ENCODE assay signal across 32 cellular contexts in genomic region chr11:111220716-111221115, GRCh38. TPM values are rescaled to one million over a fixed set of nuclear protein-coding genes. Genes with fewer than 3 reads are reported as not detected.
"Had no signal": no experiment of that assay in that cellular context is flagged by ENCODE, and none has a peak within 500 bp of the region (broad histone marks: within the 10 kb centered on the region; RNA-seq: fewer than 3 reads in every experiment).

No MANE protein-coding gene starts in this region.

- H3K36me3 ChIP-seq: brain microvascular endothelial cell, SJCRH30, WERI-Rb-1 had no signal

- H3K27ac ChIP-seq: brain microvascular endothelial cell, SJCRH30, SK-N-MC, WERI-Rb-1 had no signal

- H3K36me3 Mint-ChIP-seq: activated CD4-positive, alpha-beta memory T cell treated with anti-CD3 and anti-CD28 coated beads for 36 hours; activated CD8-positive, alpha-beta memory T cell treated with anti-CD3 and anti-CD28 coated beads, Interleukin-2, amount 10 ng/mL, durations not matched to agents 7 days and 5 days; activated naive CD4-positive, alpha-beta T cell treated with anti-CD3 and anti-CD28 coated beads, Interleukin-2, amount 10 ng/mL, durations not matched to agents 7 days and 5 days; activated naive CD8-positive, alpha-beta T cell had no signal

- H3K27ac Mint-ChIP-seq: activated CD4-positive, alpha-beta memory T cell treated with anti-CD3 and anti-CD28 coated beads for 36 hours; activated CD8-positive, alpha-beta memory T cell treated with anti-CD3 and anti-CD28 coated beads, Interleukin-2, amount 10 ng/mL, durations not matched to agents 7 days and 5 days; activated naive CD4-positive, alpha-beta T cell treated with anti-CD3 and anti-CD28 coated beads, Interleukin-2, amount 10 ng/mL, durations not matched to agents 7 days and 5 days; activated naive CD8-positive, alpha-beta T cell; activated naive CD8-positive, alpha-beta T cell treated with anti-CD3 and anti-CD28 coated beads, Interleukin-2, amount 50 U/mL, for 24 hours had no signal

- H3K9me3 ChIP-seq: SJCRH30 had no signal

- H3K9me3 Mint-ChIP-seq: activated naive CD4-positive, alpha-beta T cell treated with anti-CD3 and anti-CD28 coated beads, Interleukin-2, amount 10 ng/mL, durations not matched to agents 7 days and 5 days; activated naive CD8-positive, alpha-beta T cell treated with anti-CD3 and anti-CD28 coated beads, Interleukin-2, amount 50 U/mL, for 24 hours had no signal

- H3K4me3 ChIP-seq: SJCRH30, SK-N-MC had no signal

- H3K4me1 ChIP-seq: SJCRH30 had no signal

- H3K4me3 Mint-ChIP-seq: activated CD4-positive, alpha-beta memory T cell treated with anti-CD3 and anti-CD28 coated beads for 36 hours; activated CD8-positive, alpha-beta memory T cell treated with anti-CD3 and anti-CD28 coated beads, Interleukin-2, amount 10 ng/mL, durations not matched to agents 7 days and 5 days; activated naive CD4-positive, alpha-beta T cell treated with anti-CD3 and anti-CD28 coated beads, Interleukin-2, amount 10 ng/mL, durations not matched to agents 7 days and 5 days; activated naive CD8-positive, alpha-beta T cell; activated naive CD8-positive, alpha-beta T cell treated with anti-CD3 and anti-CD28 coated beads, Interleukin-2, amount 50 U/mL, for 24 hours had no signal

- DNase-seq: activated CD4-positive, alpha-beta memory T cell treated with anti-CD3 and anti-CD28 coated beads for 36 hours; activated CD4-positive, alpha-beta T cell treated with anti-CD3 and anti-CD28 coated beads, Interleukin-2, amount 50 U/mL, for 1 hour; activated CD4-positive, CD25-positive, alpha-beta regulatory T cell; activated CD8-positive, alpha-beta memory T cell treated with anti-CD3 and anti-CD28 coated beads for 24 hours; activated CD8-positive, alpha-beta memory T cell treated with anti-CD3 and anti-CD28 coated beads, Interleukin-2, amount 10 ng/mL, durations not matched to agents 7 days and 5 days; activated CD8-positive, alpha-beta memory T cell treated with anti-CD3 and anti-CD28 coated beads, Interleukin-2, amount 50 U/mL, for 48 hours; activated effector memory CD4-positive, alpha-beta T cell treated with Interleukin-2 at 50 U/mL for 16 hours; activated naive CD4-positive, alpha-beta T cell treated with anti-CD3 and anti-CD28 coated beads, Interleukin-2, amount 10 ng/mL, durations not matched to agents 7 days and 5 days; activated naive CD8-positive, alpha-beta T cell treated with anti-CD3 and anti-CD28 coated beads, Interleukin-2, amount 50 U/mL, for 24 hours; activated T-cell treated with anti-CD3 and anti-CD28 coated beads, Interleukin-2, amount 50 U/mL, for 48 hours; amniotic stem cell; aorta; brain microvascular endothelial cell; central memory CD4-positive, alpha-beta T cell; NCI-H1092 treated with DMSO at 0.1 percent for 48 hours; NCI-H1417; NCI-H187 treated with DMSO at 0.1 percent for 48 hours; NCI-H2081; NCI-H345; NCI-H524 treated with DMSO at 0.1 percent for 48 hours; SHP77; SJCRH30; T1000; WERI-Rb-1 had no signal

- H3K27me3 ChIP-seq: brain microvascular endothelial cell, SJCRH30 had no signal

RNA-seq across cellular contexts. Expression of gene POU2AF2, which starts 24.8 kb away (rescaled TPM):
- total RNA-seq: activated CD4-positive, alpha-beta memory T cell treated with anti-CD3 and anti-CD28 coated beads for 36 hours; activated CD8-positive, alpha-beta memory T cell treated with anti-CD3 and anti-CD28 coated beads, Interleukin-2, amount 10 ng/mL, durations not matched to agents 7 days and 5 days; aorta; cerebellum; M059J; NCI-H460; RPMI7951; SJCRH30; T-helper 1 cell treated with Interleukin-12 subunit alpha and Interleukin-12 subunit beta and Interleukin-4 antibody, amounts not matched to agents 30 ng/mL and 1 ng/mL, for 36 hours; T-helper 2 cell treated with Interferon-gamma antibody and Interleukin-4, amounts not matched to agents 100 ng/mL and 5 ng/mL, for 36 hours had no signal
